8 cellular contexts compared by ENCODE assay signal in the genomic region with DNA sequence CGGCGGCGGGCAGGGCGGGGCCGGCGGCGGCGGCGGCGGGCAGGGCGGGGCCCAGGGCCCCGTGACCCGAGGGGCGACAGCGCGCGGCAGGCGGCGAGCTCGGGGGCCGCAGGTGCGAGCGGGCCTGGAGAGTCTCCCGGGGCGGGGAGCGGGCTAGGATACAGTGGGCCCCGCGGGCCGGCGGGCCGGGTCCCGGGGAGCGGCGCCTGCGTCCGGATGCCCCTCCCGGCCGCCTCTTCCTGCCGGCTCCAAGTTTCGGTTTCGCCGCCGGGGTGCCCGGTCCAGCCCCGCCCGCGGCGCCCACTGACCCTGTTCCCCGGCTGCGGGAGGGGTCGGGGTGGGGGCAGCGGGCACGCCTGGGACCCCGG. TPM values are rescaled to one million over a fixed set of nuclear protein-coding genes. Genes with fewer than 3 reads are reported as not detected.
A peak's percentile ranks its signal among the peaks of the same experiment; 100 is the strongest.
DNase-seq lines count a peak whose midpoint lies in the region; ATAC-seq and TF ChIP-seq lines count a peak whose summit lies in the region.

TSS of gene RNF213 (plus strand) at position 62 of the 368 bp plus-strand sequence. CDS start 2,830 bp downstream, outside the sequence.

- H3K27me3 ChIP-seq in esophagus (ENCODE audit: control insufficient read depth in 1 of 2, insufficient read depth in 2 of 2, low read length in 2 of 2) (no peaks in the 10 kb centered on the region), muscle layer of colon (ENCODE audit: control insufficient read depth in 1 of 2, insufficient read depth in 2 of 2, low read length in 2 of 2) (no peaks in the 10 kb centered on the region), upper lobe of right lung (no peaks in the 10 kb centered on the region)

- 1% methylated on average over 23 to 52 of the region's 54 CpGs for WGBS in esophagus, 2 donors

- peak within 1 kb of the TSS; percentile 53 for H3K9ac ChIP-seq in muscle layer of colon (ENCODE audit: low read length)

- TF ChIP-seq CTCF in upper lobe of right lung (IDR thresholded peaks at IDR 0.05) = no peak

- peak; percentile 29 for ATAC-seq in GM21360 (IDR thresholded peaks at IDR 0.05; ENCODE audit: unreplicated experiment)
- peak; percentile 60 for ATAC-seq in upper lobe of right lung
- ATAC-seq in GM21786 (IDR thresholded peaks at IDR 0.05; ENCODE audit: unreplicated experiment) = no peak

- peak within 1 kb of the TSS; percentile 84 to 98 for H3K4me3 ChIP-seq in esophagus (ENCODE audit: low read depth in 1 of 2, low read length in 2 of 2)
- H3K4me3 ChIP-seq in muscle layer of colon (ENCODE audit: low read depth in 1 of 2, low read length in 2 of 2) = peak within 1 kb of the TSS; percentile 88 to 99
- H3K4me3 ChIP-seq in upper lobe of right lung = peak within 1 kb of the TSS; percentile 86

- H3K4me1 ChIP-seq in esophagus (ENCODE audit: control insufficient read depth in 2 of 2, insufficient read depth in 2 of 2, low read length in 1 of 2) = peaks cover 4 to 15% of the 10 kb centered on the region in 2 donors
- peaks cover 33% of the 10 kb centered on the region for H3K4me1 ChIP-seq in muscle layer of colon (ENCODE audit: insufficient read depth, low read length)
- H3K4me1 ChIP-seq in upper lobe of right lung = peaks cover 33% of the 10 kb centered on the region

- H3K9me3 ChIP-seq in esophagus (ENCODE audit: control insufficient read depth in 2 of 2, insufficient read depth in 1 of 2, low read depth in 1 of 2, low read length in 1 of 2) (no peaks in the 10 kb centered on the region), muscle layer of colon (ENCODE audit: low read length) (no peaks in the 10 kb centered on the region), upper lobe of right lung (no peaks in the 10 kb centered on the region)

- H3K36me3 ChIP-seq in esophagus (ENCODE audit: control insufficient read depth in 2 of 2, insufficient read depth in 2 of 2, low read length in 1 of 2) (no peaks in the 10 kb centered on the region), muscle layer of colon (ENCODE audit: insufficient read depth, low read length) (no peaks in the 10 kb centered on the region), upper lobe of right lung (peaks cover 1% of the 10 kb centered on the region)

- H3K27ac ChIP-seq in esophagus (ENCODE audit: low read depth in 2 of 2, low read length in 1 of 2) (peak within 1 kb of the TSS; percentile 98 to 99), muscle layer of colon (ENCODE audit: low read depth, low read length) (peak within 1 kb of the TSS; percentile 97), upper lobe of right lung (peak within 1 kb of the TSS; percentile 94)

- peak; percentile 46 for DNase-seq in CMK (ENCODE audit: low read depth)
- peak; percentile 42 for DNase-seq in NCI-H2196 (lab: John Stamatoyannopoulos, UW; ENCODE audit: unreplicated experiment)
- DNase-seq in activated T-cell treated with anti-CD3 and anti-CD28 coated beads, Interleukin-2, amount 50 U/mL, for 1 hour = peak; percentile 71
- DNase-seq in upper lobe of right lung = peak; percentile 83

- intact Hi-C loops in upper lobe of right lung (cut with DNase I) = no loop called here

RNA-seq across cellular contexts. Expression of gene RNF213, which starts in this region (rescaled TPM):
- polyA plus RNA-seq in esophagus = 10 to 100 TPM; 17.9 to 54.7 TPM
- total RNA-seq in upper lobe of right lung = 236 TPM
